Comparison of ENCODE assay signal across 8 cellular contexts in the genomic region with DNA sequence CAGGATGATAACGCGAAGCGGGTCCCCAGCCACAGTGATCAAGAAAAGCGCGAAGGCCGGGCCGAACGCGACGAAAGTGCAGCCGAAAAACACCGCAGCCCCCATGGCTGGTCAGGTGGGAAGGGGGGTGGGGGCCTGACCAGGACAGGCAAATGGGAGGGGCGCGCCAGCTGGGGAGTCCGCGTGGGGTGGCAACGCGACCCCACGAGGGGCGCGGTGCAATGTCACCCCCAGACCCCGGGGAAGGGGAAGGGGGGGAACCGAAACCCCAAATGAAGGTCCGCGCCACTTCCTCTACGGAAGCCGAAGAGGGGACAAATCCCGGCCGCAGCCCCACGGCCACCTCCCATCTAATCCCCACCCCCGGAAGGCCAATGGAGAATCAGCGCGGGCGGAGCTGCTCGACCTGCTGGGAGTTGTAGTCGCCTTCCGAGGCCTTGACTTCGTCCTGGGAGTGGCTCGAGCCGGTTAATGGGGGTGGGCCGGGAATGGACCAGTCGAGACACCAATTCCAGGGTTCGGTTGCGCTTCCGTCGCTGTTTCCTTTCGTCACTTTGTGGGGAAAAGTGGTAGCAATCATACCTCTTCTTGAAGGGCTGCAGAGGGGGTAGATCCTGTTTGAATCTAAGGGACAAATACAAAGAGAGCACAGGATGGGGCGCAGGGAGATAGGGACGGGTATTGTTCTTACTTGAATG. TPM values are rescaled to one million over a fixed set of nuclear protein-coding genes. Genes with fewer than 3 reads are reported as not detected.
DNase-seq lines count a peak whose midpoint lies in the region; ATAC-seq and TF ChIP-seq lines count a peak whose summit lies in the region.

A gene (minus strand): TSS at position 311 of the 698 bp plus-strand sequence. CDS start 206 bp downstream, at position 105.

- no peak for TF ChIP-seq CTCF in astrocyte of the cerebellum (IDR thresholded peaks at IDR 0.05; ENCODE audit: low read depth, low read length, missing control alignments)

- ATAC-seq in GM18517 (IDR thresholded peaks at IDR 0.05; ENCODE audit: unreplicated experiment) (peak; percentile 80), HG03039 (IDR thresholded peaks at IDR 0.05; ENCODE audit: unreplicated experiment) (peak; percentile 73), aorta (ENCODE audit: low FRiP score) (peak; percentile 98)

- intact Hi-C loops in aorta (cut with DNase I): no loop called here

- DNase-seq in NCI-H2081 treated with DMSO at 0.1 percent for 48 hours (lab: John Stamatoyannopoulos, UW): peak; percentile 93
- peak; percentile 93 for DNase-seq in T1000 (lab: John Stamatoyannopoulos, UW)
- DNase-seq in astrocyte of the cerebellum (ENCODE audit: low read depth): peak; percentile 89
- peak; percentile 99 for DNase-seq in hepatic stellate cell (ENCODE audit: low spot score)
- DNase-seq in renal cortical epithelial cell (ENCODE audit: low read depth): peak; percentile 91
- peak; percentile 98 to 99 for DNase-seq in aorta

- peak within 1 kb of the TSS; percentile 70 for H3K4me3 ChIP-seq in astrocyte of the cerebellum (ENCODE audit: low read depth, low read length)
- peak within 1 kb of the TSS; percentile 73 to 94 for H3K4me3 ChIP-seq in aorta (ENCODE audit: low read length in 2 of 2)

- H3K27me3 ChIP-seq in aorta (ENCODE audit: control insufficient read depth in 1 of 2, insufficient read depth in 2 of 2, low read length in 1 of 2): no peaks in the 10 kb centered on the region

- H3K36me3 ChIP-seq in aorta (ENCODE audit: control insufficient read depth in 1 of 2, insufficient read depth in 2 of 2, low read length in 1 of 2): peaks cover 0 to 5% of the 10 kb centered on the region in 2 donors

- H3K4me1 ChIP-seq in aorta (ENCODE audit: control insufficient read depth in 1 of 2, insufficient read depth in 2 of 2, low read length in 2 of 2): peaks cover 0 to 4% of the 10 kb centered on the region in 2 donors

- 1 to 2% methylated on average over 45 to 49 of the region's 49 CpGs for WGBS in aorta, 2 donors

- peak within 1 kb of the TSS in 1 of 2 donors; percentile 55 for H3K27ac ChIP-seq in aorta (ENCODE audit: low read depth in 1 of 2, low read length in 2 of 2)

- H3K9me3 ChIP-seq in aorta (ENCODE audit: control insufficient read depth, low read length): no peaks in the 10 kb centered on the region

- in situ Hi-C loops in astrocyte of the cerebellum (cut with HindIII; ENCODE audit: low sequenced_read_pairs): no loop called here

RNA-seq across cellular contexts. Expression of the gene that starts here (rescaled TPM):
- total RNA-seq in renal cortical epithelial cell (70.0 and 126 TPM in 2 replicates), aorta (10 to 100 TPM; 69.9 to 82.9 TPM)
- polyA plus RNA-seq in aorta: 10 to 100 TPM; 67.8 to 75.8 TPM
